In the genomic region with DNA sequence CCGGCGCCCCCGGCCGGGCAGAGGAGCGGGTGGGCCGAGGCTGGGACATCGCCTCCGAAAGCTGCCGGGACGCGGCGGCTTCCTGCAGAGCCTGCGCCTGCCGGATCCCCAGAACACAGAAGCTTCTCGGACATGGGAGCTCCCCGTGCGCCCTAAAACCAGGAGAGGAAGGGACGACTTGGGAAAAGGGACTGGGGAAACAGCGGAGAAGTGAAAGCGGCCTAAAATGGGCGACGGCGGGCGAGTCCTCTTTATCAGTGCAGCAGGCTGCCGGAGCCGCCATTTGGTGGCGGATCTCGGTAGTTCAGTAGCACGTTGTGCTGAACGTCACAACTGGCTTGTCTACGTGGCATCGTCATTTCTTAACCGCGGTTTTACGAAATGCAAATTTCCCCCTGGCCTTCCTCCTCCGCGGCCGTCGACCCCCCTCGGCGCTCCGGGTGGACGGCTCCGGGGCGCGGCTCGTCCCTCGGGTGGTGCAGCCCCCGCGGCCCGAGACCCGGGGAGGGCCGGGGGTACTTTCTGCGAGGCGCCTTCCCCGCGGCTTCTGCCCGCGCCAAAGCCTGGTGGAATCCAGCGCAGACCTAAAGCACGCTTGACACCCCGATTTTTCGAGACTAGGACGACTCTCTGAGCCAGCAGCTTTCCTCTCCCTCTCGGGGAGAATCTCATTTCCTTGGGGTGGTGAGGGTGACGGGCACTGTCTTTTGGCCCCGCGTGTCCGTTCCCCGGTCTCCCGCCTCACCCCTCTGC, we compare ENCODE assay signal across 8 cellular contexts. TPM values are rescaled to one million over a fixed set of nuclear protein-coding genes. Genes with fewer than 3 reads are reported as not detected.
A peak's percentile ranks its signal among the peaks of the same experiment; 100 is the strongest.
DNase-seq lines count a peak whose midpoint lies in the region; ATAC-seq lines count a peak whose summit lies in the region.

No MANE protein-coding gene starts in this region.

- intact Hi-C loops in left colon (cut with DNase I, micrococcal nuclease): no loop called here

- H3K27me3 ChIP-seq in H7 (ENCODE audit: control insufficient read depth, insufficient read depth, low read length): peaks cover 99% of the 10 kb centered on the region

- peak overlapping the region; percentile 36 for H3K4me3 ChIP-seq in H7 (ENCODE audit: insufficient read depth, low read depth, low read length)

- DNase-seq in DMS53 treated with DMSO at 0.1 percent for 48 hours (lab: John Stamatoyannopoulos, UW; ENCODE audit: unreplicated experiment) (peak; percentile 56), H7 (peak; percentile 78), T-helper 22 cell (ENCODE audit: low read depth) (peak; percentile 58), left colon (peak in 1 of 2 donors; percentile 71), NCI-H2081 (lab: John Stamatoyannopoulos, UW) (no peak), NCI-H187 (lab: John Stamatoyannopoulos, UW) (no peak)
- peak; percentile 81 for DNase-seq in central memory CD4-positive, alpha-beta T cell
- DNase-seq in stimulated activated CD4-positive, alpha-beta T cell treated with anti-CD3 and anti-CD28 coated beads, Interleukin-4, amount 100 ng/mL, for 1 hour: peak; percentile 58

- H3K36me3 ChIP-seq in H7 (replicated peaks; ENCODE audit: control insufficient read depth, insufficient read depth, low read length): no peaks in the 10 kb centered on the region

- peak; percentile 80 for ATAC-seq in left colon

RNA-seq across cellular contexts. Expression of gene SPAG6, which starts 9.9 kb away (rescaled TPM):
- total RNA-seq in H7 (2014; rRNA removed; shearing (Covaris generic)): not detected in 2 replicates
- not detected for total RNA-seq in left colon

RNA-seq across cellular contexts. Expression of gene BMI1, which starts 14.5 kb away (rescaled TPM):
- total RNA-seq in H7 (2014; rRNA removed; shearing (Covaris generic)): 1.3 and 4.1 TPM in 2 replicates
- 10 to 100 TPM; 19.7 to 29.6 TPM for total RNA-seq in left colon

RNA-seq across cellular contexts. Expression of gene COMMD3, which starts 19.2 kb away (rescaled TPM):
- 1.1 and 1.8 TPM in 2 replicates for total RNA-seq in H7 (2014; rRNA removed; shearing (Covaris generic))
- 10 to 100 TPM; 38.4 to 50.0 TPM for total RNA-seq in left colon

Comparison
In these comparisons a context has a peak if more than half of its experiments do, and no peak if none do; other contexts are left out.
1. DNase-seq: peak in DMS53 treated with DMSO at 0.1 percent for 48 hours (single experiment), H7 (single experiment), T-helper 22 cell (single experiment), central memory CD4-positive, alpha-beta T cell (single experiment) and stimulated activated CD4-positive, alpha-beta T cell treated with anti-CD3 and anti-CD28 coated beads, Interleukin-4, amount 100 ng/mL, for 1 hour (single experiment); none in NCI-H2081 (0 of 2) and NCI-H187 (0 of 2).
2. RNA of gene COMMD3, which starts 19.2 kb away (total RNA-seq): 38.4 to 50.0 TPM in left colon; 1.1 to 1.8 TPM in H7; every median in the first group is over 10 times any median in the second.